1 cellular context compared by ENCODE assay signal in genomic region chr16:67482260-67482924, GRCh38.
TF ChIP-seq lines count a peak whose summit lies in the region.

No MANE protein-coding gene starts in this region.

TF ChIP-seq in endothelial cell of umbilical vein, 7 proteins besides CTCF, POLR2A, EP300 and RAD21:
- TF ChIP-seq FOS (IDR thresholded peaks at IDR 0.05; ENCODE audit: borderline replicate concordance, insufficient read depth, low read length) (no peak), GATA2 (IDR thresholded peaks at IDR 0.05; ENCODE audit: insufficient read depth, insufficient read length, low read depth, low read length) (no peak), POLR2AphosphoS5 (IDR thresholded peaks at IDR 0.05; ENCODE audit: insufficient read depth, low read depth, low read length) (no peak), EZH2 (IDR thresholded peaks at IDR 0.05; ENCODE audit: borderline replicate concordance, low read depth, low read length, severe bottlenecking) (no peak), MAX (IDR thresholded peaks at IDR 0.05; ENCODE audit: insufficient read depth, insufficient read length) (no peak), MYC (IDR thresholded peaks at IDR 0.05; ENCODE audit: low read depth, low read length) (no peak), JUN (IDR thresholded peaks at IDR 0.05; ENCODE audit: borderline replicate concordance, insufficient read depth, insufficient read length, low read depth) (no peak)
